Comparison of ENCODE assay signal across 13 cellular contexts in genomic region chr2:197158138-197158537, GRCh38.
DNase-seq lines count a peak whose midpoint lies in the region; ATAC-seq and TF ChIP-seq lines count a peak whose summit lies in the region.
"Had no signal": no experiment of that assay in that cellular context is flagged by ENCODE, and none has a peak within 500 bp of the region (broad histone marks: within the 10 kb centered on the region; RNA-seq: fewer than 3 reads in every experiment).

No MANE protein-coding gene starts in this region.

- H3K9ac ChIP-seq in SU-DHL-6 (ENCODE audit: low read length) (peak overlapping the region; percentile 57), smooth muscle cell (ENCODE audit: low read depth) (no peak overlapping the region)

- no peaks in the 10 kb centered on the region for H3K27me3 ChIP-seq in SU-DHL-6 (ENCODE audit: low read length)
- no peaks in the 10 kb centered on the region for H3K27me3 ChIP-seq in smooth muscle cell (ENCODE audit: low read depth)

- 50% methylated on average over 7 of the region's 7 CpGs for WGBS in smooth muscle cell (ENCODE audit: low lambda C conversion rate)

- peaks cover 78% of the 10 kb centered on the region for H3K4me1 Mint-ChIP-seq in activated CD4-positive, alpha-beta T cell treated with anti-CD3 and anti-CD28 coated beads for 36 hours

- intact Hi-C loops in activated CD4-positive, alpha-beta T cell treated with anti-CD3 and anti-CD28 coated beads for 36 hours (cut with DNase I, micrococcal nuclease) = loop anchor here in 1 of 2 experiments (2.0 kb wide), 1 partner anchor 13 kb away; no protein-coding TSS in a partner anchor

- no peaks in the 10 kb centered on the region for H3K27me3 Mint-ChIP-seq in activated CD4-positive, alpha-beta T cell treated with anti-CD3 and anti-CD28 coated beads for 36 hours

- no peak for TF ChIP-seq CTCF in SU-DHL-6 (IDR thresholded peaks at IDR 0.05; ENCODE audit: insufficient read depth, low read length, poor library complexity, severe bottlenecking)
- no peak for TF ChIP-seq CTCF in smooth muscle cell (IDR thresholded peaks at IDR 0.05; ENCODE audit: borderline replicate concordance, insufficient read depth, poor library complexity, severe bottlenecking)

- H3K4me2 ChIP-seq in SU-DHL-6 (ENCODE audit: low read depth, low read length, poor library complexity, severe bottlenecking) (peak overlapping the region; percentile 95), smooth muscle cell (peak overlapping the region; percentile 53)

- H3F3A ChIP-seq in SU-DHL-6 (ENCODE audit: insufficient read depth) (peaks cover 57% of the 10 kb centered on the region), smooth muscle cell (ENCODE audit: low read depth) (no peaks in the 10 kb centered on the region)

- H3K79me2 ChIP-seq in SU-DHL-6 (ENCODE audit: insufficient read depth, low read length) = peaks cover 42% of the 10 kb centered on the region; the same call in 1 of the 2 replicates
- H3K79me2 ChIP-seq in smooth muscle cell (ENCODE audit: low read depth) = no peaks in the 10 kb centered on the region

- H3K27ac ChIP-seq in SU-DHL-6 (ENCODE audit: low read depth, low read length) = peak overlapping the region; percentile 81
- peak overlapping the region; percentile 89 for H3K27ac ChIP-seq in smooth muscle cell (ENCODE audit: low read depth)
- H3K27ac ChIP-seq: epithelial cell of prostate, psoas muscle had no signal

- DNase-seq in activated CD4-positive, alpha-beta T cell treated with anti-CD3 and anti-CD28 coated beads for 36 hours = no peak
- DNase-seq in activated CD4-positive, alpha-beta T cell treated with anti-CD3 and anti-CD28 coated beads, Interleukin-2, amount 50 U/mL, for 48 hours = no peak
- DNase-seq in glomerular visceral epithelial cell (ENCODE audit: extremely low spot score) (peak; percentile 10), smooth muscle cell (lab: John Stamatoyannopoulos, UW; ENCODE audit: unreplicated experiment) (no peak), RPMI8226 (no peak)
- DNase-seq: DND-41, mammary epithelial cell, NCI-H2081, psoas muscle had no signal

- H4K20me1 ChIP-seq in SU-DHL-6 (ENCODE audit: low read depth, low read length) = no peaks in the 10 kb centered on the region
- no peaks in the 10 kb centered on the region for H4K20me1 ChIP-seq in smooth muscle cell (ENCODE audit: low read depth)

- peaks cover 15% of the 10 kb centered on the region for H3K36me3 ChIP-seq in SU-DHL-6 (ENCODE audit: low read length)
- no peaks in the 10 kb centered on the region for H3K36me3 ChIP-seq in smooth muscle cell (ENCODE audit: low read depth)

- peaks cover 10% of the 10 kb centered on the region; the same call in 1 of the 2 replicates for H3K9me3 ChIP-seq in SU-DHL-6 (ENCODE audit: insufficient read depth, low read length)
- no peaks in the 10 kb centered on the region for H3K9me3 ChIP-seq in smooth muscle cell (replicated peaks; ENCODE audit: low read depth)

- no peak overlapping the region for H3K4me3 Mint-ChIP-seq in activated CD4-positive, alpha-beta T cell treated with anti-CD3 and anti-CD28 coated beads for 36 hours

- peak overlapping the region; percentile 91 for H3K27ac Mint-ChIP-seq in activated CD4-positive, alpha-beta T cell treated with anti-CD3 and anti-CD28 coated beads for 36 hours

- CTCF ChIA-PET in activated CD4-positive, alpha-beta T cell treated with anti-CD3 and anti-CD28 coated beads for 36 hours (lab: Charles Lee) = interaction anchor here (0.6 to 3.6 kb wide), 10 partner anchors 10 to 651 kb away, joined by 3 to 23 read pairs (median 4); no protein-coding TSS in a partner anchor

- no peak for ATAC-seq in activated CD4-positive, alpha-beta T cell treated with anti-CD3 and anti-CD28 coated beads for 36 hours
- ATAC-seq in HG02981 (IDR thresholded peaks at IDR 0.05; ENCODE audit: unreplicated experiment) = no peak
- ATAC-seq in GM18858 (IDR thresholded peaks at IDR 0.05; ENCODE audit: unreplicated experiment) = no peak
- ATAC-seq: psoas muscle had no signal

- H2AFZ ChIP-seq in SU-DHL-6 (ENCODE audit: low read depth, low read length, severe bottlenecking) = peak overlapping the region; percentile 27
- peak overlapping the region; percentile 9 for H2AFZ ChIP-seq in smooth muscle cell (ENCODE audit: low read depth)

- POLR2A ChIA-PET in activated CD4-positive, alpha-beta T cell treated with anti-CD3 and anti-CD28 coated beads for 36 hours (lab: Charles Lee) = no interaction called here

- no peaks in the 10 kb centered on the region for H3K9me2 ChIP-seq in SU-DHL-6 (replicated peaks; ENCODE audit: insufficient read depth, low read length)

- H3K36me3 Mint-ChIP-seq in activated CD4-positive, alpha-beta T cell treated with anti-CD3 and anti-CD28 coated beads for 36 hours (ENCODE audit: low read depth) = peaks cover 24% of the 10 kb centered on the region

- peaks cover 7% of the 10 kb centered on the region for H3K9me3 Mint-ChIP-seq in activated CD4-positive, alpha-beta T cell treated with anti-CD3 and anti-CD28 coated beads for 36 hours (ENCODE audit: low read depth)

- peaks cover 9% of the 10 kb centered on the region for H3K4me1 ChIP-seq in smooth muscle cell (ENCODE audit: low read depth)
- H3K4me1 ChIP-seq: psoas muscle had no signal

- H3K4me3 ChIP-seq in SU-DHL-6 (ENCODE audit: insufficient read depth, low read length, poor library complexity, severe bottlenecking) (peak overlapping the region; percentile 37), smooth muscle cell (no peak overlapping the region)
- H3K4me3 ChIP-seq: psoas muscle had no signal
